ENCODE assay signal across 9 cellular contexts in the genomic region with DNA sequence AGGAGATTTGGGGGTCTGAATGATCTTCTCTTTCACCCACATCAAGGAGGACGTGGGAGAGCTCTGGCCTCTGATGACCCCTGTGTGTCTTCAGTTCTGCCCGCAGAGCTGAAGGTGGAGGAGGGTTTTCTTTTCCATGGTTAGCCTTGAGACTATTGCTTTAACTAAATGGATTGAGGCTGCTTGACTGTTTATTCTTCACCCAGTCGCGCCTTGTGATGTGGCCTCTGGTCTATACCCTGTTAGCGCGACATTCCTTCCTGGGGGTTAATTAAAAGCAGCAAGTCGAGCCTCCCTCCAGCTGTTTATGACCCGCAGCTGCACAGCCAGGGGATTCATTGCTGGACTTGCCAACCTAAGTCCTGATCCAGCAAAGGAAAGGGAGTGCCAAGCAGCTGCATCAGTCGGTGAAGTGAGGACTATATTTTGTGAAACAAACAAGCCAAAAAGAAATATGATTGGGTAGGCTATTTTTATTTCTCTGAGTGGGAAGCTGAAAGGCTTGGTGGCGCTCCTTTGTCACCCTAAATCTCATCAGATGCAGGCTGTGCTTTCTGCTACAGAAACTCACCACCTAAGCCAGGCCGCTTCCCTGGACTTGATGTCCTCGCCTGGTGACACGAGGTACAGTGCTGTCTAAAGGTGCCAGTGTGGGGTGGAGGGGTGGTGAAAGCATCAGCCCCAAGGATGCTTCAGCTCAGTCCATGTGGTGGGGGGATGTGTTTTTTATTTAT. TPM values are rescaled to one million over a fixed set of nuclear protein-coding genes. Genes with fewer than 3 reads are reported as not detected.
DNase-seq lines count a peak whose midpoint lies in the region; ATAC-seq and TF ChIP-seq lines count a peak whose summit lies in the region.
"Had no signal": no experiment of that assay in that cellular context is flagged by ENCODE, and none has a peak within 500 bp of the region (broad histone marks: within the 10 kb centered on the region; RNA-seq: fewer than 3 reads in every experiment).

No MANE protein-coding gene starts in this region.

- H3K27ac Mint-ChIP-seq in activated naive CD4-positive, alpha-beta T cell treated with anti-CD3 and anti-CD28 coated beads, Interleukin-2, amount 50 U/mL, for 24 hours = peak overlapping the region; percentile 35
- no peak overlapping the region for H3K27ac Mint-ChIP-seq in activated naive CD4-positive, alpha-beta T cell treated with anti-CD3 and anti-CD28 coated beads, Interleukin-2, amount 10 ng/mL, durations not matched to agents 7 days and 5 days
- H3K27ac Mint-ChIP-seq: CD14-positive monocyte had no signal

- ATAC-seq in upper lobe of left lung (ENCODE audit: low FRiP score in 2 of 2) (no peak), HG02884 (IDR thresholded peaks at IDR 0.05; ENCODE audit: unreplicated experiment) (no peak)

- no peaks in the 10 kb centered on the region for H3K36me3 Mint-ChIP-seq in activated naive CD4-positive, alpha-beta T cell treated with anti-CD3 and anti-CD28 coated beads, Interleukin-2, amount 50 U/mL, for 24 hours
- H3K36me3 Mint-ChIP-seq in activated naive CD4-positive, alpha-beta T cell treated with anti-CD3 and anti-CD28 coated beads, Interleukin-2, amount 10 ng/mL, durations not matched to agents 7 days and 5 days = peaks cover 2% of the 10 kb centered on the region

- CTCF ChIA-PET in activated naive CD4-positive, alpha-beta T cell treated with anti-CD3 and anti-CD28 coated beads, Interleukin-2, amount 10 ng/mL, durations not matched to agents 7 days and 5 days (lab: Charles Lee) = interaction anchor here (0.7 to 1.0 kb wide), 3 partner anchors 8 to 191 kb away, joined by 4 read pairs; a partner anchor contains a TSS

- intact Hi-C loops in lower leg skin (cut with DNase I; ENCODE audit: low total_unique reads) = no loop called here

- TF ChIP-seq POLR2A in upper lobe of left lung (IDR thresholded peaks at IDR 0.05) = no peak
- no peak for TF ChIP-seq POLR2A in lower leg skin (IDR thresholded peaks at IDR 0.05)

- no peaks in the 10 kb centered on the region for H3K9me3 Mint-ChIP-seq in activated naive CD4-positive, alpha-beta T cell treated with anti-CD3 and anti-CD28 coated beads, Interleukin-2, amount 50 U/mL, for 24 hours
- H3K9me3 Mint-ChIP-seq in activated naive CD4-positive, alpha-beta T cell treated with anti-CD3 and anti-CD28 coated beads, Interleukin-2, amount 10 ng/mL, durations not matched to agents 7 days and 5 days = no peaks in the 10 kb centered on the region

- H3K27me3 ChIP-seq in upper lobe of left lung = no peaks in the 10 kb centered on the region

- WGBS in mesodermal cell (ENCODE audit: insufficient coverage in 2 of 2), 2 experiments = 85 to 96% methylated on average over 6 to 7 of the region's 13 CpGs
- 60 to 75% methylated on average over 13 of the region's 13 CpGs for WGBS in upper lobe of left lung, 2 donors
- WGBS in lower leg skin, 2 donors = 25 to 30% methylated on average over 13 of the region's 13 CpGs

- peaks cover 25% of the 10 kb centered on the region for H3K4me1 ChIP-seq in mesodermal cell (ENCODE audit: control insufficient read depth, insufficient read depth, low read length, poor library complexity, severe bottlenecking)
- peaks cover 29 to 50% (median 47%) of the 10 kb centered on the region in 4 donors for H3K4me1 ChIP-seq in upper lobe of left lung

- H3K27me3 Mint-ChIP-seq in activated naive CD4-positive, alpha-beta T cell treated with anti-CD3 and anti-CD28 coated beads, Interleukin-2, amount 50 U/mL, for 24 hours = no peaks in the 10 kb centered on the region
- peaks cover 4% of the 10 kb centered on the region for H3K27me3 Mint-ChIP-seq in activated naive CD4-positive, alpha-beta T cell treated with anti-CD3 and anti-CD28 coated beads, Interleukin-2, amount 10 ng/mL, durations not matched to agents 7 days and 5 days

- no peak for DNase-seq in activated naive CD4-positive, alpha-beta T cell treated with anti-CD3 and anti-CD28 coated beads, Interleukin-2, amount 10 ng/mL, durations not matched to agents 7 days and 5 days
- DNase-seq in caudate nucleus (lab: John Stamatoyannopoulos, UW) (peak in 4 of 61 donors; percentile 26 to 56 (median 45)), upper lobe of left lung (no peak), DMS53 (lab: John Stamatoyannopoulos, UW) (no peak), lower leg skin (ENCODE audit: low spot score in 2 of 2) (no peak)

- peaks cover 23% of the 10 kb centered on the region for H3K4me1 Mint-ChIP-seq in activated naive CD4-positive, alpha-beta T cell treated with anti-CD3 and anti-CD28 coated beads, Interleukin-2, amount 50 U/mL, for 24 hours
- H3K4me1 Mint-ChIP-seq in activated naive CD4-positive, alpha-beta T cell treated with anti-CD3 and anti-CD28 coated beads, Interleukin-2, amount 10 ng/mL, durations not matched to agents 7 days and 5 days = peaks cover 47% of the 10 kb centered on the region

- TF ChIP-seq CTCF in upper lobe of left lung (IDR thresholded peaks at IDR 0.05) (no peak), lower leg skin (IDR thresholded peaks at IDR 0.05) (no peak)

- H3K4me3 ChIP-seq in mesodermal cell (ENCODE audit: extremely low read depth, insufficient read depth, low read length, poor library complexity, severe bottlenecking) (no peak overlapping the region), upper lobe of left lung (peak overlapping the region in 2 of 4 donors; percentile 9 to 17), lower leg skin (ENCODE audit: low read depth, poor library complexity, severe bottlenecking) (no peak overlapping the region)

- H3K9me3 ChIP-seq in mesodermal cell (ENCODE audit: control insufficient read depth, low read length) (no peaks in the 10 kb centered on the region), upper lobe of left lung (no peaks in the 10 kb centered on the region)

- TF ChIP-seq EP300 in upper lobe of left lung (IDR thresholded peaks at IDR 0.05) = no peak

- H3K36me3 ChIP-seq in mesodermal cell (ENCODE audit: control insufficient read depth, insufficient read depth, low read length) = no peaks in the 10 kb centered on the region
- no peaks in the 10 kb centered on the region for H3K36me3 ChIP-seq in upper lobe of left lung

- no peak overlapping the region for H3K4me3 Mint-ChIP-seq in activated naive CD4-positive, alpha-beta T cell treated with anti-CD3 and anti-CD28 coated beads, Interleukin-2, amount 50 U/mL, for 24 hours
- no peak overlapping the region for H3K4me3 Mint-ChIP-seq in activated naive CD4-positive, alpha-beta T cell treated with anti-CD3 and anti-CD28 coated beads, Interleukin-2, amount 10 ng/mL, durations not matched to agents 7 days and 5 days
- H3K4me3 Mint-ChIP-seq: CD14-positive monocyte had no signal

- peak overlapping the region; percentile 72 for H3K27ac ChIP-seq in caudate nucleus (ENCODE audit: low read depth, low read length)
- peak overlapping the region; percentile 29 for H3K27ac ChIP-seq in mesodermal cell (ENCODE audit: low read depth, low read length, severe bottlenecking)
- peak overlapping the region; percentile 84 to 92 (median 88) for H3K27ac ChIP-seq in upper lobe of left lung

RNA-seq across cellular contexts. Expression of a gene that starts 11.0 kb away (rescaled TPM):
- polyA plus RNA-seq in mesodermal cell (2013, experiment 1 of 2) = 203 TPM
- 152 TPM for polyA plus RNA-seq in mesodermal cell (2013, experiment 2 of 2)
- 100 to 1,000 TPM; 100 to 291 (median 145) TPM for total RNA-seq in upper lobe of left lung
- total RNA-seq in lower leg skin = 10 to 100 TPM; 19.1 to 59.5 (median 46.3) TPM

Comparison
In these comparisons a context has a peak if more than half of its experiments do, and no peak if none do; other contexts are left out.
1. H3K27ac ChIP-seq: peak in every context shown above with its lines; median percentile 88 in upper lobe of left lung; 72 in caudate nucleus; 29 in mesodermal cell.